ENCODE assay signal across 1 cellular context in the genomic region with DNA sequence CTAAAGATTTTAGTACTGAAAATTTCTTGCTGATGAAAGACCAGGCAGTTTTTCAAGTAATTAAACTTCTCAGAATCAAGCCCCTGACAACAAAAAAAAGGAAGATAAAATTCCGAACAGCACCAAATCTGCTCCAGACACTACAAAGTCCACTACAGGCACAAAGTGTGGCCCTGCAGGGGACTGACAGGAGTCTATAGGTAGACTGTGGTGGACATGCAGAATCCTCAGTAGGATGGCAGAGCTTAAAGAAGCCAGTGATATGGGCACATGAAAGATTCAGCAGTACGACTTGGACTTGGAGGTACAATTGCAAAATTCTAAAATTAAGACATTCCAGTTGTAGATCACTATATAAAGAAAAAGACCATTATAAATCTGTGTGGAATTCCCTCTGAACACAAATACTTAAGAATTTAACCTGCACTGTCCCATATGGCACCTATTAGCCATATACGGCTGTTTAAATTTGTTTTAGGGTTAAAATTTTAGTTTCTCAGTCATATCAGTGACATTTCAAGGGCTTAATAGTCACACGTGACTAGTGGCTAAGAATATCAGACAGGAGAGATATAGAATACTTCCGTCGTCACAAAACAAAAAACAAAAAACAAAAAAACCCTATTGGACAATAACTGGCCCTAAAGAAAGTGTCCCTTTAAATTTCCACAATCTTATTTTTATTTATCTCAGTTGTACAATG.
TF ChIP-seq lines count a peak whose summit lies in the region.

No MANE protein-coding gene starts in this region.

TF ChIP-seq in WTC11, 78 proteins besides CTCF, POLR2A, EP300 and RAD21:
- TF ChIP-seq, protein P1, sequence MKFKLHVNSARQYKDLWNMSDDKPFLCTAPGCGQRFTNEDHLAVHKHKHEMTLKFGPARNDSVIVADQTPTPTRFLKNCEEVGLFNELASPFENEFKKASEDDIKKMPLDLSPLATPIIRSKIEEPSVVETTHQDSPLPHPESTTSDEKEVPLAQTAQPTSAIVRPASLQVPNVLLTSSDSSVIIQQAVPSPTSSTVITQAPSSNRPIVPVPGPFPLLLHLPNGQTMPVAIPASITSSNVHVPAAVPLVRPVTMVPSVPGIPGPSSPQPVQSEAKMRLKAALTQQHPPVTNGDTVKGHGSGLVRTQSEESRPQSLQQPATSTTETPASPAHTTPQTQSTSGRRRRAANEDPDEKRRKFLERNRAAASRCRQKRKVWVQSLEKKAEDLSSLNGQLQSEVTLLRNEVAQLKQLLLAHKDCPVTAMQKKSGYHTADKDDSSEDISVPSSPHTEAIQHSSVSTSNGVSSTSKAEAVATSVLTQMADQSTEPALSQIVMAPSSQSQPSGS (CRISPR knock-in tag; IDR thresholded peaks at IDR 0.05; ENCODE audit: borderline replicate concordance, low read depth) = no peak
- TF ChIP-seq RELA (CRISPR knock-in tag; IDR thresholded peaks at IDR 0.05; ENCODE audit: borderline replicate concordance) = no peak
- TF ChIP-seq GTF2I (CRISPR knock-in tag; conservative IDR thresholded peaks at IDR 0.05) = no peak
- no peak for TF ChIP-seq MYBL2 (CRISPR knock-in tag; IDR thresholded peaks at IDR 0.05)
- TF ChIP-seq, protein P2, sequence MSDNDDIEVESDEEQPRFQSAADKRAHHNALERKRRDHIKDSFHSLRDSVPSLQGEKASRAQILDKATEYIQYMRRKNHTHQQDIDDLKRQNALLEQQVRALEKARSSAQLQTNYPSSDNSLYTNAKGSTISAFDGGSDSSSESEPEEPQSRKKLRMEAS (CRISPR knock-in tag; IDR thresholded peaks at IDR 0.05) = no peak
- TF ChIP-seq SOX15 (CRISPR knock-in tag; IDR thresholded peaks at IDR 0.05) = no peak
- TF ChIP-seq, protein P3, sequence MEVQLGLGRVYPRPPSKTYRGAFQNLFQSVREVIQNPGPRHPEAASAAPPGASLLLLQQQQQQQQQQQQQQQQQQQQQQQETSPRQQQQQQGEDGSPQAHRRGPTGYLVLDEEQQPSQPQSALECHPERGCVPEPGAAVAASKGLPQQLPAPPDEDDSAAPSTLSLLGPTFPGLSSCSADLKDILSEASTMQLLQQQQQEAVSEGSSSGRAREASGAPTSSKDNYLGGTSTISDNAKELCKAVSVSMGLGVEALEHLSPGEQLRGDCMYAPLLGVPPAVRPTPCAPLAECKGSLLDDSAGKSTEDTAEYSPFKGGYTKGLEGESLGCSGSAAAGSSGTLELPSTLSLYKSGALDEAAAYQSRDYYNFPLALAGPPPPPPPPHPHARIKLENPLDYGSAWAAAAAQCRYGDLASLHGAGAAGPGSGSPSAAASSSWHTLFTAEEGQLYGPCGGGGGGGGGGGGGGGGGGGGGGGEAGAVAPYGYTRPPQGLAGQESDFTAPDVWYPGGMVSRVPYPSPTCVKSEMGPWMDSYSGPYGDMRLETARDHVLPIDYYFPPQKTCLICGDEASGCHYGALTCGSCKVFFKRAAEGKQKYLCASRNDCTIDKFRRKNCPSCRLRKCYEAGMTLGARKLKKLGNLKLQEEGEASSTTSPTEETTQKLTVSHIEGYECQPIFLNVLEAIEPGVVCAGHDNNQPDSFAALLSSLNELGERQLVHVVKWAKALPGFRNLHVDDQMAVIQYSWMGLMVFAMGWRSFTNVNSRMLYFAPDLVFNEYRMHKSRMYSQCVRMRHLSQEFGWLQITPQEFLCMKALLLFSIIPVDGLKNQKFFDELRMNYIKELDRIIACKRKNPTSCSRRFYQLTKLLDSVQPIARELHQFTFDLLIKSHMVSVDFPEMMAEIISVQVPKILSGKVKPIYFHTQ (CRISPR knock-in tag; IDR thresholded peaks at IDR 0.05) = no peak
- no peak for TF ChIP-seq NFATC4 (CRISPR knock-in tag; IDR thresholded peaks at IDR 0.05)
- no peak for TF ChIP-seq TCF7 (CRISPR knock-in tag; IDR thresholded peaks at IDR 0.05; ENCODE audit: low read depth)
- TF ChIP-seq, protein P4, sequence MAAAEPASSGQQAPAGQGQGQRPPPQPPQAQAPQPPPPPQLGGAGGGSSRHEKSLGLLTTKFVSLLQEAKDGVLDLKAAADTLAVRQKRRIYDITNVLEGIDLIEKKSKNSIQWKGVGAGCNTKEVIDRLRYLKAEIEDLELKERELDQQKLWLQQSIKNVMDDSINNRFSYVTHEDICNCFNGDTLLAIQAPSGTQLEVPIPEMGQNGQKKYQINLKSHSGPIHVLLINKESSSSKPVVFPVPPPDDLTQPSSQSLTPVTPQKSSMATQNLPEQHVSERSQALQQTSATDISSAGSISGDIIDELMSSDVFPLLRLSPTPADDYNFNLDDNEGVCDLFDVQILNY (CRISPR knock-in tag; IDR thresholded peaks at IDR 0.05) = no peak
- TF ChIP-seq, protein P5, sequence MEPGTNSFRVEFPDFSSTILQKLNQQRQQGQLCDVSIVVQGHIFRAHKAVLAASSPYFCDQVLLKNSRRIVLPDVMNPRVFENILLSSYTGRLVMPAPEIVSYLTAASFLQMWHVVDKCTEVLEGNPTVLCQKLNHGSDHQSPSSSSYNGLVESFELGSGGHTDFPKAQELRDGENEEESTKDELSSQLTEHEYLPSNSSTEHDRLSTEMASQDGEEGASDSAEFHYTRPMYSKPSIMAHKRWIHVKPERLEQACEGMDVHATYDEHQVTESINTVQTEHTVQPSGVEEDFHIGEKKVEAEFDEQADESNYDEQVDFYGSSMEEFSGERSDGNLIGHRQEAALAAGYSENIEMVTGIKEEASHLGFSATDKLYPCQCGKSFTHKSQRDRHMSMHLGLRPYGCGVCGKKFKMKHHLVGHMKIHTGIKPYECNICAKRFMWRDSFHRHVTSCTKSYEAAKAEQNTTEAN (CRISPR knock-in tag; IDR thresholded peaks at IDR 0.05) = no peak
- TF ChIP-seq, protein P6, sequence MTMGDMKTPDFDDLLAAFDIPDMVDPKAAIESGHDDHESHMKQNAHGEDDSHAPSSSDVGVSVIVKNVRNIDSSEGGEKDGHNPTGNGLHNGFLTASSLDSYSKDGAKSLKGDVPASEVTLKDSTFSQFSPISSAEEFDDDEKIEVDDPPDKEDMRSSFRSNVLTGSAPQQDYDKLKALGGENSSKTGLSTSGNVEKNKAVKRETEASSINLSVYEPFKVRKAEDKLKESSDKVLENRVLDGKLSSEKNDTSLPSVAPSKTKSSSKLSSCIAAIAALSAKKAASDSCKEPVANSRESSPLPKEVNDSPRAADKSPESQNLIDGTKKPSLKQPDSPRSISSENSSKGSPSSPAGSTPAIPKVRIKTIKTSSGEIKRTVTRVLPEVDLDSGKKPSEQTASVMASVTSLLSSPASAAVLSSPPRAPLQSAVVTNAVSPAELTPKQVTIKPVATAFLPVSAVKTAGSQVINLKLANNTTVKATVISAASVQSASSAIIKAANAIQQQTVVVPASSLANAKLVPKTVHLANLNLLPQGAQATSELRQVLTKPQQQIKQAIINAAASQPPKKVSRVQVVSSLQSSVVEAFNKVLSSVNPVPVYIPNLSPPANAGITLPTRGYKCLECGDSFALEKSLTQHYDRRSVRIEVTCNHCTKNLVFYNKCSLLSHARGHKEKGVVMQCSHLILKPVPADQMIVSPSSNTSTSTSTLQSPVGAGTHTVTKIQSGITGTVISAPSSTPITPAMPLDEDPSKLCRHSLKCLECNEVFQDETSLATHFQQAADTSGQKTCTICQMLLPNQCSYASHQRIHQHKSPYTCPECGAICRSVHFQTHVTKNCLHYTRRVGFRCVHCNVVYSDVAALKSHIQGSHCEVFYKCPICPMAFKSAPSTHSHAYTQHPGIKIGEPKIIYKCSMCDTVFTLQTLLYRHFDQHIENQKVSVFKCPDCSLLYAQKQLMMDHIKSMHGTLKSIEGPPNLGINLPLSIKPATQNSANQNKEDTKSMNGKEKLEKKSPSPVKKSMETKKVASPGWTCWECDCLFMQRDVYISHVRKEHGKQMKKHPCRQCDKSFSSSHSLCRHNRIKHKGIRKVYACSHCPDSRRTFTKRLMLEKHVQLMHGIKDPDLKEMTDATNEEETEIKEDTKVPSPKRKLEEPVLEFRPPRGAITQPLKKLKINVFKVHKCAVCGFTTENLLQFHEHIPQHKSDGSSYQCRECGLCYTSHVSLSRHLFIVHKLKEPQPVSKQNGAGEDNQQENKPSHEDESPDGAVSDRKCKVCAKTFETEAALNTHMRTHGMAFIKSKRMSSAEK (CRISPR knock-in tag; IDR thresholded peaks at IDR 0.05; ENCODE audit: borderline replicate concordance) = no peak
- no peak for TF ChIP-seq PRRX2 (CRISPR knock-in tag; IDR thresholded peaks at IDR 0.05)
- TF ChIP-seq ZNF396 (CRISPR knock-in tag; IDR thresholded peaks at IDR 0.05; ENCODE audit: borderline replicate concordance) = no peak
- TF ChIP-seq CREM (CRISPR knock-in tag; IDR thresholded peaks at IDR 0.05) = no peak
- no peak for TF ChIP-seq SMAD3 (CRISPR knock-in tag; IDR thresholded peaks at IDR 0.05; ENCODE audit: borderline replicate concordance)
- TF ChIP-seq NR3C1 (CRISPR knock-in tag; conservative IDR thresholded peaks at IDR 0.05; ENCODE audit: low read depth) = no peak
- TF ChIP-seq SP1 (CRISPR knock-in tag; conservative IDR thresholded peaks at IDR 0.05) = no peak
